In genomic region chr17:50989149-50989548, GRCh38 we compare ENCODE assay signal across 9 cellular contexts.
"Had no signal": no experiment of that assay in that cellular context is flagged by ENCODE, and none has a peak within 500 bp of the region (broad histone marks: within the 10 kb centered on the region; RNA-seq: fewer than 3 reads in every experiment).

No MANE protein-coding gene starts in this region.

- FAIRE-seq: H1 had no signal

- H3K4me3 ChIP-seq: GM23338 had no signal

- ATAC-seq: GM23338 had no signal

- H3K4me2 ChIP-seq: GM23338, KMS-11 had no signal

- DNase-seq: H9, HCEC 1CT, HFFc6, IMR-90, KBM-7 had no signal

- H2AFZ ChIP-seq: GM23338 had no signal

- H3K9ac ChIP-seq: KMS-11 had no signal

- H3K27ac ChIP-seq: HL-60, KMS-11 had no signal
